In the genomic region with DNA sequence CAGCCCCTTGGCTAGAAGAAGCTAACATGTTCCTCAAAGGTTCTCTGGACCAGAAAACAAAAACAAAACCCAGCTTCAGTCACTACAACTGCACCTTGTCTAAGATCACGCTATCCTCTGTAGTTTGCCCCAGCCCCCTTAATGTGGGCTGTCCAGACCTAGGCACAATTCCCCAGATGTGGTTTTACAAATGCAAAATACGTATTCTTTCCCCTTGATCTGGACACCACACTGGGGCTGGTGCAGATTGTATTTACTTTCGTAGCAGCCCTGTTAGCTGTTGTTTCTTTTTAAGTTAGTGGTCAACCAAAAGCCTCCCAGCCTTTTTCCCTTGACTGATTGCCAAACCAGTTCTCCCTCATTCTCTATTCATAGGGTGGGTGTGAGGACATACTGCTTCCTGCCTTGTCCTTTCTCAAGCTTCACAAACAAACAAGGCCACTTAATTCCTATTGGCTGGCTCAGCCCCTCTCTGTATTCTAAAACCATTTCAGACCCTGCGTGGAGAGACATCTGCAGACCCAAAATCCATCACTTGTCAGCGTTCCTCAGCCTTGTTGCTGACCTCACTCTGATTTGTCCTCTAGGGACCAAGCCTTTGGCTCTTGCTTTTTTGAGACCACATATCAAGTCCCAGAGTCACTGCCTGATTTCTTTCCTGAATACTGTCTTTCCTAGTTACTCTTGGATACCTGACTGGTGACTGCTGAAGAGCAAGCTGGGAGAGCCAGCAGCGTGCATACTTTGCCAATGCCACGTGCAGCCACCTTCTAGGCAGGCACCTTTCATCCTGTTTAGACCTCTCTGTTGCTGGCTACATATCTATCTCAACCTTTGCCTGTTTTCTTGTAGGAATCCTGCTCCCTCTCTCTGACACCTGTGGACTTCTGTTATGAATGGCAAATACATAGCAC, we compare ENCODE assay signal across 17 cellular contexts.
DNase-seq lines count a peak whose midpoint lies in the region; ATAC-seq, FAIRE-seq and TF ChIP-seq lines count a peak whose summit lies in the region.
"Had no signal": no experiment of that assay in that cellular context is flagged by ENCODE, and none has a peak within 500 bp of the region (broad histone marks: within the 10 kb centered on the region; RNA-seq: fewer than 3 reads in every experiment).

No MANE protein-coding gene starts in this region.

- no peaks in the 10 kb centered on the region for H3K4me1 Mint-ChIP-seq in activated CD4-positive, alpha-beta T cell treated with anti-CD3 and anti-CD28 coated beads, Interleukin-2, amount 10 ng/mL, durations not matched to agents 7 days and 5 days

- intact Hi-C loops in mammary epithelial cell (cut with micrococcal nuclease) (no loop called here), pancreas (cut with DNase I) (no loop called here)

- H4K91ac ChIP-seq in mesenchymal stem cell (ENCODE audit: low read length) = no peak overlapping the region

- no peak overlapping the region for H3K27ac Mint-ChIP-seq in activated CD4-positive, alpha-beta T cell treated with anti-CD3 and anti-CD28 coated beads, Interleukin-2, amount 10 ng/mL, durations not matched to agents 7 days and 5 days
- H3K27ac Mint-ChIP-seq: activated T-helper 1 cell treated with anti-CD3 and anti-CD28 coated beads, Interleukin-12 subunit alpha, Interleukin-12 subunit beta, Interleukin-2, Interleukin-4 antibody, amounts not matched to agents 30 ng/mL and 10 ng/mL and 1 ng/mL, durations not matched to agents 14 hours and 24 hours and 36 hours had no signal

- no peaks in the 10 kb centered on the region for H3K9me3 Mint-ChIP-seq in activated CD4-positive, alpha-beta T cell treated with anti-CD3 and anti-CD28 coated beads, Interleukin-2, amount 10 ng/mL, durations not matched to agents 7 days and 5 days
- H3K9me3 Mint-ChIP-seq: activated T-helper 1 cell treated with anti-CD3 and anti-CD28 coated beads, Interleukin-12 subunit alpha, Interleukin-12 subunit beta, Interleukin-2, Interleukin-4 antibody, amounts not matched to agents 30 ng/mL and 10 ng/mL and 1 ng/mL, durations not matched to agents 14 hours and 24 hours and 36 hours had no signal

- 80% methylated on average over 7 of the region's 7 CpGs for WGBS in mammary epithelial cell (ENCODE audit: low coverage, missing lambda C conversion rate)
- WGBS in mesenchymal stem cell = 52% methylated on average over 6 of the region's 7 CpGs
- 42 to 45% methylated on average over 7 of the region's 7 CpGs for WGBS in pancreas, 2 donors

- H3K79me2 ChIP-seq in mammary epithelial cell (ENCODE audit: insufficient read depth, low read length) = no peaks in the 10 kb centered on the region

- H3K4me2 ChIP-seq in mammary epithelial cell (ENCODE audit: insufficient read depth, low read depth, low read length) (no peak overlapping the region), mesenchymal stem cell (ENCODE audit: low read length, poor library complexity, severe bottlenecking) (no peak overlapping the region)

- dilution Hi-C loops in mammary epithelial cell (cut with HindIII; ENCODE audit: low sequenced_read_pairs) = no loop called here

- H2AFZ ChIP-seq in mammary epithelial cell (ENCODE audit: low read depth, low read length) = no peak overlapping the region
- no peak overlapping the region for H2AFZ ChIP-seq in mesenchymal stem cell (ENCODE audit: low read depth, low read length)

- H4K8ac ChIP-seq in mesenchymal stem cell (ENCODE audit: low read length) = no peak overlapping the region

- CTCF ChIA-PET in mammary epithelial cell (lab: Charles Lee; ENCODE audit: low non-redundant PET) = no interaction called here
- CTCF ChIA-PET in activated CD4-positive, alpha-beta T cell treated with anti-CD3 and anti-CD28 coated beads, Interleukin-2, amount 10 ng/mL, durations not matched to agents 7 days and 5 days (lab: Charles Lee) = interaction anchor here (1.2 kb wide), 1 partner anchor 32 kb away, joined by 3 read pairs; no protein-coding TSS in a partner anchor

- H3K18ac ChIP-seq in mesenchymal stem cell (ENCODE audit: low read depth in 1 of 2, low read length in 2 of 2) = no peak overlapping the region

- TF ChIP-seq CTCF in GM13977 (IDR thresholded peaks at IDR 0.05; ENCODE audit: extremely low read depth, insufficient read depth, missing control alignments) (no peak), mammary epithelial cell (conservative IDR thresholded peaks at IDR 0.05 in 1 of 2, IDR thresholded peaks at IDR 0.05 in 1 of 2; ENCODE audit: extremely low read depth in 1 of 2, insufficient read depth in 1 of 2, low read depth in 1 of 2, low read length in 2 of 2) (no peak), pancreas (IDR thresholded peaks at IDR 0.05) (no peak)

- H3K4ac ChIP-seq in mesenchymal stem cell (ENCODE audit: low read depth in 1 of 2, low read length in 2 of 2) = no peak overlapping the region

- H3K23ac ChIP-seq in mesenchymal stem cell (ENCODE audit: low read length in 2 of 2) = no peak overlapping the region

- DNase-seq in GM13977 (ENCODE audit: low spot score) = peak; percentile 21
- peak; percentile 64 for DNase-seq in mammary epithelial cell
- DNase-seq in mesenchymal stem cell = peak; percentile 41
- no peak for DNase-seq in activated CD4-positive, alpha-beta T cell treated with anti-CD3 and anti-CD28 coated beads, Interleukin-2, amount 10 ng/mL, durations not matched to agents 7 days and 5 days
- no peak for DNase-seq in pancreas
- DNase-seq in LoVo (ENCODE audit: low spot score) = no peak
- DNase-seq in NK-92 treated with Interleukin-12 subunit alpha and Interleukin-12 subunit beta, amount 100 ng/mL, for 24 hours (lab: John Stamatoyannopoulos, UW) = no peak
- DNase-seq: C1 segment of cervical spinal cord, esophagus squamous epithelium, left lung, NCI-H187 treated with DMSO at 0.1 percent for 48 hours had no signal

- in situ Hi-C loops in GM13977 (cut with MboI; ENCODE audit: low pct_unique_long_range_greater_than_20kb, low sequenced_read_pairs, unreplicated experiment) (no loop called here), mammary epithelial cell (cut with MboI; ENCODE audit: low sequenced_read_pairs in 2 of 2) (no loop called here)

- no TSS peak for BruUV-seq in mammary epithelial cell (replicated peaks; lab: Mats Ljungman, UMichigan)

- H2BK12ac ChIP-seq in mesenchymal stem cell (ENCODE audit: low read length in 2 of 2) = no peak overlapping the region

- H3K27me3 ChIP-seq in mammary epithelial cell (ENCODE audit: insufficient read depth, low read length) = no peaks in the 10 kb centered on the region
- H3K27me3 ChIP-seq in mesenchymal stem cell (ENCODE audit: control insufficient read depth in 1 of 2, insufficient read depth in 1 of 2, low read length in 2 of 2) = peaks cover 0 to 17% of the 10 kb centered on the region in 2 experiments
- H3K27me3 ChIP-seq in pancreas = no peaks in the 10 kb centered on the region
- H3K27me3 ChIP-seq: cardiac muscle cell, esophagus squamous epithelium, left lung, tibial nerve had no signal

- ATAC-seq in HG03442 (IDR thresholded peaks at IDR 0.05; ENCODE audit: unreplicated experiment) = peak; percentile 56
- no peak for ATAC-seq in pancreas
- ATAC-seq: left lung, Panc1 had no signal

- no peak overlapping the region for H2BK120ac ChIP-seq in mesenchymal stem cell (ENCODE audit: low read depth, low read length)

- no peak overlapping the region for H2BK15ac ChIP-seq in mesenchymal stem cell (ENCODE audit: low read depth, poor library complexity, severe bottlenecking)

- H2AK5ac ChIP-seq in mesenchymal stem cell (ENCODE audit: low read length, severe bottlenecking) = no peak overlapping the region

- H3K79me1 ChIP-seq in mesenchymal stem cell (replicated peaks; ENCODE audit: low read length, poor library complexity, severe bottlenecking) = no peaks in the 10 kb centered on the region

- H3K36me3 ChIP-seq in mammary epithelial cell (ENCODE audit: insufficient read depth, low read length) = no peaks in the 10 kb centered on the region
- H3K36me3 ChIP-seq in mesenchymal stem cell (ENCODE audit: control insufficient read depth in 1 of 2, insufficient read depth in 2 of 2, low read depth in 1 of 2, low read length in 2 of 2) = no peaks in the 10 kb centered on the region
- H3K36me3 ChIP-seq in pancreas = no peaks in the 10 kb centered on the region
- H3K36me3 ChIP-seq: cardiac muscle cell, esophagus squamous epithelium, left lung, tibial nerve had no signal

- FAIRE-seq in pancreas (lab: Jason Lieb, UNC) = no peak

- no peak overlapping the region for H2BK5ac ChIP-seq in mesenchymal stem cell (ENCODE audit: low read depth, low read length, poor library complexity, severe bottlenecking)

- H3K9ac ChIP-seq in mammary epithelial cell (ENCODE audit: insufficient read depth, low read length) = no peak overlapping the region
- H3K9ac ChIP-seq in mesenchymal stem cell (ENCODE audit: low read length) = no peak overlapping the region

- no peaks in the 10 kb centered on the region for H3K36me3 Mint-ChIP-seq in activated CD4-positive, alpha-beta T cell treated with anti-CD3 and anti-CD28 coated beads, Interleukin-2, amount 10 ng/mL, durations not matched to agents 7 days and 5 days (ENCODE audit: low read depth)

- no peak overlapping the region for H3K14ac ChIP-seq in mesenchymal stem cell (ENCODE audit: low read length in 2 of 2)

- H4K20me1 ChIP-seq in mammary epithelial cell (ENCODE audit: insufficient read depth, low read length) = no peaks in the 10 kb centered on the region

- no peak overlapping the region for H3K27ac ChIP-seq in mammary epithelial cell (ENCODE audit: insufficient read depth, low read depth, low read length)
- H3K27ac ChIP-seq in mesenchymal stem cell (ENCODE audit: low read length, poor library complexity, severe bottlenecking) = no peak overlapping the region
- no peak overlapping the region for H3K27ac ChIP-seq in pancreas
- H3K27ac ChIP-seq: left lung, VCaP had no signal

- H3K4me3 ChIP-seq in mammary epithelial cell (replicated peaks in 1 of 3; ENCODE audit: insufficient read depth in 1 of 3, low read depth in 2 of 3, low read length in 3 of 3) (no peak overlapping the region), mesenchymal stem cell (ENCODE audit: insufficient read depth in 1 of 2, low read depth in 1 of 2, low read length in 2 of 2) (no peak overlapping the region), pancreas (no peak overlapping the region)
- H3K4me3 ChIP-seq: cardiac muscle cell, esophagus squamous epithelium, left lung, tibial nerve had no signal

- peaks cover 10% of the 10 kb centered on the region for H3K27me3 Mint-ChIP-seq in activated CD4-positive, alpha-beta T cell treated with anti-CD3 and anti-CD28 coated beads, Interleukin-2, amount 10 ng/mL, durations not matched to agents 7 days and 5 days

- H3K4me3 Mint-ChIP-seq in activated CD4-positive, alpha-beta T cell treated with anti-CD3 and anti-CD28 coated beads, Interleukin-2, amount 10 ng/mL, durations not matched to agents 7 days and 5 days = no peak overlapping the region
- H3K4me3 Mint-ChIP-seq: activated T-helper 1 cell treated with anti-CD3 and anti-CD28 coated beads, Interleukin-12 subunit alpha, Interleukin-12 subunit beta, Interleukin-2, Interleukin-4 antibody, amounts not matched to agents 30 ng/mL and 10 ng/mL and 1 ng/mL, durations not matched to agents 14 hours and 24 hours and 36 hours had no signal

- no peaks in the 10 kb centered on the region for H3K9me3 ChIP-seq in mammary epithelial cell (replicated peaks; ENCODE audit: insufficient read depth, low read length)
- H3K9me3 ChIP-seq in mesenchymal stem cell (ENCODE audit: control insufficient read depth, low read length) = no peaks in the 10 kb centered on the region
- no peaks in the 10 kb centered on the region for H3K9me3 ChIP-seq in pancreas
- H3K9me3 ChIP-seq: esophagus squamous epithelium, tibial nerve had no signal

- H3K4me1 ChIP-seq in mammary epithelial cell (ENCODE audit: insufficient read depth, low read length) = peaks cover 34% of the 10 kb centered on the region
- no peaks in the 10 kb centered on the region for H3K4me1 ChIP-seq in mesenchymal stem cell (ENCODE audit: control insufficient read depth, insufficient read depth, low read depth, low read length)
- H3K4me1 ChIP-seq in pancreas = no peaks in the 10 kb centered on the region
- H3K4me1 ChIP-seq: left lung had no signal

- POLR2A ChIA-PET in activated CD4-positive, alpha-beta T cell treated with anti-CD3 and anti-CD28 coated beads, Interleukin-2, amount 10 ng/mL, durations not matched to agents 7 days and 5 days (lab: Charles Lee) = no interaction called here

Comparison
In these comparisons a context has a peak if more than half of its experiments do, and no peak if none do; other contexts are left out.
1. DNase-seq: peak in GM13977 (single experiment), mammary epithelial cell (single experiment) and mesenchymal stem cell (single experiment); none in activated CD4-positive, alpha-beta T cell treated with anti-CD3 and anti-CD28 coated beads, Interleukin-2, amount 10 ng/mL, durations not matched to agents 7 days and 5 days (single experiment), pancreas (0 of 6), LoVo (single experiment) and NK-92 treated with Interleukin-12 subunit alpha and Interleukin-12 subunit beta, amount 100 ng/mL, for 24 hours (single experiment).